Comparison of ENCODE assay signal across 26 cellular contexts in genomic region chr6:162301128-162301527, GRCh38.
DNase-seq lines count a peak whose midpoint lies in the region; ATAC-seq, FAIRE-seq and TF ChIP-seq lines count a peak whose summit lies in the region.
"Had no signal": no experiment of that assay in that cellular context is flagged by ENCODE, and none has a peak within 500 bp of the region (broad histone marks: within the 10 kb centered on the region; RNA-seq: fewer than 3 reads in every experiment).

No MANE protein-coding gene starts in this region.

- dilution Hi-C loops in IMR-90 (cut with HindIII; ENCODE audit: low sequenced_read_pairs, unreplicated experiment): no loop called here

- in situ Hi-C loops in HepG2 (cut with HindIII; ENCODE audit: extremely low pct_ligation_motif_present, low pct_unique_long_range_greater_than_20kb) (no loop called here), IMR-90 (cut with MboI; ENCODE audit: low sequenced_read_pairs) (no loop called here)

- H4K8ac ChIP-seq in IMR-90 (ENCODE audit: low read depth in 2 of 2, low read length in 2 of 2) (no peak overlapping the region), H1 (ENCODE audit: extremely low read depth, insufficient read depth, low read length) (no peak overlapping the region)

- BruUV-seq in HepG2 (replicated peaks; lab: Mats Ljungman, UMichigan): no TSS peak
- BruUV-seq in IMR-90 (replicated peaks; lab: Mats Ljungman, UMichigan): no TSS peak

- no peak overlapping the region for H2BK12ac ChIP-seq in H1 (ENCODE audit: low read depth, low read length)

- H3K27ac ChIP-seq in HepG2 (ENCODE audit: extremely low read length, insufficient read depth, low read length): no peak overlapping the region
- no peak overlapping the region for H3K27ac ChIP-seq in right lobe of liver
- H3K27ac ChIP-seq in IMR-90 (ENCODE audit: insufficient read depth, low read length): no peak overlapping the region
- H3K27ac ChIP-seq in H1 (ENCODE audit: low read depth, low read length): no peak overlapping the region
- H3K27ac ChIP-seq: 22Rv1, BLaER1 had no signal

- H2BK120ac ChIP-seq in IMR-90 (ENCODE audit: low read depth, low read length) (no peak overlapping the region), H1 (replicated peaks; ENCODE audit: low read depth, low read length) (no peak overlapping the region)

- H2BK15ac ChIP-seq in IMR-90 (ENCODE audit: low read depth, low read length): no peak overlapping the region
- H2BK15ac ChIP-seq in H1 (ENCODE audit: low read length): no peak overlapping the region

- FAIRE-seq in HepG2 (lab: Jason Lieb, UNC): no peak
- FAIRE-seq in H1 (lab: Jason Lieb, UNC): no peak
- FAIRE-seq: G401.6, GM12878, GM12892, GM18507 had no signal

- intact Hi-C loops in HepG2 (cut with micrococcal nuclease; ENCODE audit: unreplicated experiment) (no loop called here), right lobe of liver (cut with DNase I) (no loop called here), IMR-90 (cut with micrococcal nuclease) (no loop called here)

- H3K56ac ChIP-seq in IMR-90 (ENCODE audit: extremely low read depth, insufficient read depth, low read length) (no peak overlapping the region), H1 (replicated peaks; ENCODE audit: insufficient read length, low read depth, low read length) (no peak overlapping the region)

- no peak overlapping the region for H3K18ac ChIP-seq in IMR-90 (ENCODE audit: low read depth, low read length)
- no peak overlapping the region for H3K18ac ChIP-seq in H1 (ENCODE audit: extremely low read depth, low read length)

- CTCF ChIA-PET in HepG2 (lab: Yijun Ruan, JAX; ENCODE audit: low intra/inter-chr PET ratio, low total read pairs): no interaction called here
- CTCF ChIA-PET in IMR-90 (lab: Yijun Ruan, JAX): no interaction called here
- CTCF ChIA-PET in H1 (lab: Charles Lee; ENCODE audit: partially characterized antibody): interaction anchor here (0.7 to 1.2 kb wide), 2 partner anchors 9 to 254 kb away, joined by 3 to 4 read pairs; no protein-coding TSS in a partner anchor

- H4K5ac ChIP-seq in IMR-90 (ENCODE audit: low read depth, low read length) (no peak overlapping the region), H1 (ENCODE audit: insufficient read length, low read depth, low read length) (no peak overlapping the region)

- no peaks in the 10 kb centered on the region for H3K23me2 ChIP-seq in H1 (ENCODE audit: low read depth, low read length)

- H3K9me3 ChIP-seq in HepG2 (ENCODE audit: low read length): peaks cover 7% of the 10 kb centered on the region; the same call in 1 of the 2 replicates
- H3K9me3 ChIP-seq in right lobe of liver: no peaks in the 10 kb centered on the region
- peaks cover 21% of the 10 kb centered on the region for H3K9me3 ChIP-seq in IMR-90 (ENCODE audit: control insufficient read depth, insufficient read depth, low read length)
- no peaks in the 10 kb centered on the region for H3K9me3 ChIP-seq in H1 (ENCODE audit: insufficient read depth in 2 of 2, low read depth in 1 of 2, low read length in 1 of 2)
- H3K9me3 ChIP-seq: BE2C, BLaER1 had no signal

- no peak for ATAC-seq in HepG2
- no peak for ATAC-seq in right lobe of liver
- no peak for ATAC-seq in IMR-90 (ENCODE audit: low read depth)
- ATAC-seq in GM21360 (IDR thresholded peaks at IDR 0.05; ENCODE audit: unreplicated experiment): no peak
- ATAC-seq: GM12878 had no signal

- H3K79me1 ChIP-seq in IMR-90 (ENCODE audit: low read depth in 1 of 2, low read length in 2 of 2) (no peaks in the 10 kb centered on the region), H1 (ENCODE audit: low read depth, low read length) (no peaks in the 10 kb centered on the region)

- no peaks in the 10 kb centered on the region for H3K9me1 ChIP-seq in IMR-90 (ENCODE audit: insufficient read depth, low read length)

- TF ChIP-seq POLR2A in HepG2 (IDR thresholded peaks at IDR 0.05; ENCODE audit: insufficient read depth in 1 of 2, low read depth in 2 of 2, low read length in 2 of 2) (no peak), right lobe of liver (IDR thresholded peaks at IDR 0.05) (no peak), IMR-90 (IDR thresholded peaks at IDR 0.05; ENCODE audit: low read depth, low read length) (no peak), H1 (IDR thresholded peaks at IDR 0.05; ENCODE audit: control extremely low read depth in 1 of 2, low read depth in 2 of 2, low read length in 2 of 2) (no peak)

- TF ChIP-seq EP300 in HepG2 (IDR thresholded peaks at IDR 0.05; ENCODE audit: low read depth in 2 of 2, low read length in 2 of 2) (no peak), HepG2 (CRISPR knock-in tag; IDR thresholded peaks at IDR 0.05; ENCODE audit: borderline replicate concordance) (no peak), H1 (IDR thresholded peaks at IDR 0.05; ENCODE audit: borderline replicate concordance in 1 of 2, low read depth in 2 of 2, low read length in 2 of 2) (no peak)

- 25% methylated on average over 6 of the region's 6 CpGs for WGBS in HepG2 (ENCODE audit: low lambda C conversion rate)
- WGBS in right lobe of liver (ENCODE audit: insufficient coverage, low coverage, low lambda C conversion rate, missing lambda C conversion rate): 83% methylated on average over 5 of the region's 6 CpGs
- WGBS in IMR-90 (ENCODE audit: extremely low coverage in 2 of 2, insufficient read length in 1 of 2), 2 experiments: 56% methylated on average over 4 of the region's 6 CpGs; no CpG with 5 or more reads in 1 of the 2 experiments
- WGBS in H1 (ENCODE audit: extremely low coverage in 1 of 2, insufficient coverage in 1 of 2, insufficient read length in 1 of 2, insufficient replicate concordance in 2 of 2, low coverage in 1 of 2, low lambda C conversion rate in 2 of 2, missing lambda C conversion rate in 1 of 2), 2 experiments: 97% methylated on average over 6 of the region's 6 CpGs; no CpG with 5 or more reads in 1 of the 2 experiments

- TF ChIP-seq CTCF in HepG2 (CRISPR knock-in tag; IDR thresholded peaks at IDR 0.05) (no peak), right lobe of liver (IDR thresholded peaks at IDR 0.05) (no peak), IMR-90 (conservative IDR thresholded peaks at IDR 0.05; ENCODE audit: low read depth, low read length) (no peak), H1 (IDR thresholded peaks at IDR 0.05; ENCODE audit: control extremely low read depth in 1 of 3, insufficient read depth in 1 of 3, low read depth in 1 of 3, low read length in 3 of 3) (no peak)

- H3K14ac ChIP-seq in IMR-90 (replicated peaks; ENCODE audit: low read depth, low read length) (no peak overlapping the region), H1 (ENCODE audit: insufficient read length) (no peak overlapping the region)

- H4K91ac ChIP-seq in IMR-90 (ENCODE audit: insufficient read depth, low read depth, low read length) (no peak overlapping the region), H1 (replicated peaks; ENCODE audit: insufficient read length, low read length) (no peak overlapping the region)

- H3K27me3 ChIP-seq in HepG2 (ENCODE audit: control insufficient read depth in 1 of 2, insufficient read depth in 2 of 2, low read length in 2 of 2) (no peaks in the 10 kb centered on the region), right lobe of liver (no peaks in the 10 kb centered on the region), IMR-90 (ENCODE audit: control insufficient read depth, insufficient read depth, low read length) (no peaks in the 10 kb centered on the region), H1 (replicated peaks in 1 of 4; ENCODE audit: control insufficient read depth in 3 of 4, extremely low read depth in 1 of 4, insufficient read depth in 3 of 4, low read length in 3 of 4) (no peaks in the 10 kb centered on the region)
- H3K27me3 ChIP-seq: BE2C, BLaER1 had no signal

- H3K4me3 ChIP-seq in HepG2 (replicated peaks in 1 of 3; ENCODE audit: insufficient read depth in 1 of 3, low read depth in 2 of 3, low read length in 3 of 3) (no peak overlapping the region), right lobe of liver (no peak overlapping the region), IMR-90 (ENCODE audit: insufficient read depth, low read depth, low read length) (no peak overlapping the region), H1 (ENCODE audit: extremely low read depth in 1 of 4, insufficient read depth in 2 of 4, low read depth in 3 of 4, low read length in 4 of 4) (no peak overlapping the region)
- H3K4me3 ChIP-seq: BLaER1, GM12878 had no signal

- H2AFZ ChIP-seq in HepG2 (ENCODE audit: low read length) (no peak overlapping the region), IMR-90 (replicated peaks; ENCODE audit: low read length, poor library complexity) (no peak overlapping the region), H1 (ENCODE audit: low read length) (no peak overlapping the region)

- no peaks in the 10 kb centered on the region for H3K79me2 ChIP-seq in HepG2 (ENCODE audit: insufficient read depth, low read length)
- no peaks in the 10 kb centered on the region for H3K79me2 ChIP-seq in H1 (ENCODE audit: control insufficient read depth in 1 of 2, insufficient read depth in 2 of 2, low read length in 2 of 2)

- H3K9ac ChIP-seq in HepG2 (ENCODE audit: insufficient read depth, low read depth, low read length): no peak overlapping the region
- H3K9ac ChIP-seq in IMR-90 (ENCODE audit: low read depth, low read length): no peak overlapping the region
- H3K9ac ChIP-seq in H1 (replicated peaks in 1 of 4; ENCODE audit: extremely low read depth in 1 of 4, low read depth in 3 of 4, low read length in 3 of 4): no peak overlapping the region
- H3K9ac ChIP-seq: BLaER1 had no signal

- TF ChIP-seq RAD21 in HepG2 (CRISPR knock-in tag; IDR thresholded peaks at IDR 0.05) (no peak), IMR-90 (IDR thresholded peaks at IDR 0.05; ENCODE audit: low read length) (no peak), H1 (IDR thresholded peaks at IDR 0.05 in 1 of 2, conservative IDR thresholded peaks at IDR 0.05 in 1 of 2; ENCODE audit: low read depth in 2 of 2, low read length in 2 of 2) (no peak)

- H2AK5ac ChIP-seq in IMR-90 (ENCODE audit: low read depth, low read length) (no peak overlapping the region), H1 (ENCODE audit: low read depth, low read length) (no peak overlapping the region)

- H2BK5ac ChIP-seq in IMR-90 (ENCODE audit: low read depth, low read length, poor library complexity, severe bottlenecking) (no peak overlapping the region), H1 (ENCODE audit: low read depth, low read length) (no peak overlapping the region)

- H3K36me3 ChIP-seq in HepG2 (replicated peaks in 1 of 2; ENCODE audit: control insufficient read depth in 1 of 2, insufficient read depth in 2 of 2, low read length in 2 of 2) (no peaks in the 10 kb centered on the region), right lobe of liver (no peaks in the 10 kb centered on the region), IMR-90 (ENCODE audit: control insufficient read depth, insufficient read depth, low read length) (no peaks in the 10 kb centered on the region), H1 (ENCODE audit: control insufficient read depth in 2 of 4, insufficient read depth in 4 of 4, low read length in 3 of 4) (no peaks in the 10 kb centered on the region)
- H3K36me3 ChIP-seq: BE2C, BLaER1 had no signal

- H4K20me1 ChIP-seq in HepG2 (ENCODE audit: insufficient read depth, low read length) (no peaks in the 10 kb centered on the region), IMR-90 (ENCODE audit: insufficient read depth, low read length) (no peaks in the 10 kb centered on the region), H1 (replicated peaks in 1 of 2; ENCODE audit: control insufficient read depth in 1 of 2, insufficient read depth in 2 of 2, low read length in 2 of 2) (no peaks in the 10 kb centered on the region)
- H4K20me1 ChIP-seq: BLaER1 had no signal

- POLR2A ChIA-PET in HepG2 (lab: Yijun Ruan, JAX): no interaction called here
- POLR2A ChIA-PET in IMR-90 (lab: Charles Lee; ENCODE audit: unreplicated experiment): no interaction called here
- POLR2A ChIA-PET in H1 (lab: Charles Lee; ENCODE audit: partially characterized antibody): no interaction called here

- DNase-seq in HepG2 (ENCODE audit: low spot score) (no peak), right lobe of liver (no peak), IMR-90 (no peak), H1 (ENCODE audit: low read depth in 1 of 2, low spot score in 2 of 2) (no peak), HK-2 (ENCODE audit: unreplicated experiment) (no peak), GF-D8 (lab: John Stamatoyannopoulos, UW) (no peak)
- DNase-seq: ACHN; BE2C; C1 segment of cervical spinal cord; CD4-positive, alpha-beta memory T cell; CD4-positive, CD25-positive, alpha-beta regulatory T cell; CD8-positive, alpha-beta memory T cell; COR-L47; DMS 273 treated with DMSO at 0.1 percent for 48 hours; DMS153; DMS53; DMS79; DND-41; EL had no signal

- H3K23ac ChIP-seq in IMR-90 (ENCODE audit: low read depth, low read length): no peak overlapping the region
- H3K23ac ChIP-seq in H1 (ENCODE audit: insufficient read length): no peak overlapping the region

- H3K4me2 ChIP-seq in HepG2 (ENCODE audit: low read depth, low read length) (no peak overlapping the region), IMR-90 (ENCODE audit: low read depth, low read length) (no peak overlapping the region), H1 (ENCODE audit: insufficient read depth in 1 of 2, low read depth in 2 of 2, low read length in 2 of 2) (no peak overlapping the region)
- H3K4me2 ChIP-seq: BLaER1 had no signal

- H3K4me1 ChIP-seq in HepG2 (ENCODE audit: insufficient read depth, low read length): no peaks in the 10 kb centered on the region
- no peaks in the 10 kb centered on the region for H3K4me1 ChIP-seq in right lobe of liver
- no peaks in the 10 kb centered on the region for H3K4me1 ChIP-seq in IMR-90 (ENCODE audit: control insufficient read depth, insufficient read depth, low read length)
- no peaks in the 10 kb centered on the region for H3K4me1 ChIP-seq in H1 (replicated peaks in 1 of 4; ENCODE audit: control insufficient read depth in 3 of 4, insufficient read depth in 4 of 4, low read length in 3 of 4)
- H3K4me1 ChIP-seq: BE2C, BLaER1 had no signal

- H2BK20ac ChIP-seq in IMR-90 (ENCODE audit: low read depth, low read length) (no peak overlapping the region), H1 (ENCODE audit: low read length) (no peak overlapping the region)

- no peak overlapping the region for H2AK9ac ChIP-seq in IMR-90 (replicated peaks; ENCODE audit: low read depth, low read length, poor library complexity)

- no peak overlapping the region for H3K4ac ChIP-seq in IMR-90 (ENCODE audit: low read depth, low read length)
- no peak overlapping the region for H3K4ac ChIP-seq in H1 (replicated peaks; ENCODE audit: insufficient read length, low read depth, low read length)

Comparison
In these comparisons a context has a peak if more than half of its experiments do, and no peak if none do; other contexts are left out.
1. Of the 41 proteins assayed by ChIP-seq in both HepG2 and H1: peak only in HepG2: none; only in H1: none; in both: MAFK; in neither: 40.